ENCODE assay signal across 8 cellular contexts in the genomic region with DNA sequence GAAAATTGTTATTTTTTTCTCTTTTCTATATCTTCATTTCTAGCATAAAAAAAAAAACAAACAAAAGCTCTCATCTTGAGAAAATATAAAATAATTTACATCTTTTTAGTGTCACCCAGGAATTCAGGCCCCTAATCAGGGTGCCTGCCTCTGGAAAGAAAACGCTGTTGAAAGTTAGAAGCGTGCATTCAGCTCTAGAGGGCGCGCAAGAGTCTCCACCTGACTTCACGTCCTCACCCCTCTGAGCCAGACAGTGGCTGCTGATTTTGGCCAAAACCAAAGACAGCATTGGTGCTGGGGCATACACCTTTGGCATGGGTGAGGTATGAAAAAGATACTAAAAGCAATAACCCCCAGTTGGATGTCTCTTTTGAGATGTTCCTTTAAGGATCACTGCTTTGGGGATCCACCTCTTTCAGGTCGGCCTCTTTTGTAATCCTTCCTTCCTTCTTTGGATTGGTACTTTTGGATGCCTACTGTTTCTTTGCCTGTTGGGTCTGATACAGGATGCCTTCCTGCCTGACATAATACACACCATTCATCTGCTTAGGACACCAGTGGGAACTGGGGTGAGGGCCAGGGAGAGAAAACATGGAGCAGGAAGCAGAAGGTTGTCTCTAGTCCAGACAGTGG.
DNase-seq lines count a peak whose midpoint lies in the region; ATAC-seq and TF ChIP-seq lines count a peak whose summit lies in the region.

No MANE protein-coding gene starts in this region.

- DNase-seq in DMS53 treated with DMSO at 0.1 percent for 48 hours (lab: John Stamatoyannopoulos, UW; ENCODE audit: unreplicated experiment) (peak; percentile 23), RWPE1 (ENCODE audit: low spot score) (peak; percentile 33), dorsolateral prefrontal cortex (no peak), smooth muscle cell of the brain vasculature (ENCODE audit: low read depth, low spot score) (peak; percentile 0), inferior parietal cortex (ENCODE audit: extremely low spot score) (no peak)

- TF ChIP-seq CTCF in HEK293 (tag by site-specific recombination; IDR thresholded peaks at IDR 0.05): peak; percentile 38; the same call in 1 of the 2 replicates
- peak; percentile 69 for TF ChIP-seq CTCF in RWPE1 (conservative IDR thresholded peaks at IDR 0.05; ENCODE audit: low read depth)
- TF ChIP-seq CTCF in dorsolateral prefrontal cortex (IDR thresholded peaks at IDR 0.05 in 54 of 56, conservative IDR thresholded peaks at IDR 0.05 in 2 of 56; ENCODE audit: low read depth in 1 of 56, partially characterized antibody in 56 of 56): peak in 30 of 56 donors; percentile 5 to 39 (median 24)

- H3K27me3 ChIP-seq in dorsolateral prefrontal cortex: no peaks in the 10 kb centered on the region

- ATAC-seq in HG03025 (IDR thresholded peaks at IDR 0.05; ENCODE audit: low FRiP score, unreplicated experiment) (no peak), GM18517 (IDR thresholded peaks at IDR 0.05; ENCODE audit: unreplicated experiment) (no peak)

- no peaks in the 10 kb centered on the region for H3K4me1 ChIP-seq in HEK293 (ENCODE audit: control insufficient read depth, insufficient read depth, low read length)

- H3K27ac ChIP-seq in HEK293 (ENCODE audit: extremely low read depth, low read depth, low read length) (no peak overlapping the region), RWPE1 (no peak overlapping the region), dorsolateral prefrontal cortex (no peak overlapping the region)

- intact Hi-C loops in dorsolateral prefrontal cortex (cut with DNase I): no loop called here

- H3K4me3 ChIP-seq in HEK293 (ENCODE audit: low read depth, low read length) (no peak overlapping the region), dorsolateral prefrontal cortex (no peak overlapping the region)

- no peaks in the 10 kb centered on the region for H3K36me3 ChIP-seq in HEK293 (ENCODE audit: control insufficient read depth in 2 of 2, insufficient read depth in 1 of 2, low read length in 2 of 2)

- H3K9me3 ChIP-seq in HEK293 (ENCODE audit: control insufficient read depth, insufficient read depth, low read depth, low read length): no peaks in the 10 kb centered on the region

- CTCF ChIA-PET in HEK293 (lab: Yijun Ruan, JAX): interaction anchor here (0.6 to 1.9 kb wide), 32 partner anchors 8 to 1444 kb away, joined by 3 to 7 read pairs (median 4); no protein-coding TSS in a partner anchor
- CTCF ChIA-PET in RWPE1 (lab: Yijun Ruan, JAX): interaction anchor here (0.6 to 0.7 kb wide), 8 partner anchors 10 to 761 kb away, joined by 3 to 14 read pairs (median 6); no protein-coding TSS in a partner anchor

- POLR2A ChIA-PET in HEK293 (lab: Yijun Ruan, JAX): no interaction called here
- POLR2A ChIA-PET in RWPE1 (lab: Yijun Ruan, JAX; ENCODE audit: low non-redundant PET): no interaction called here

TF ChIP-seq in HEK293, 187 proteins besides CTCF, POLR2A, EP300 and RAD21:
- no peak for TF ChIP-seq ZNF660 (tag by site-specific recombination; IDR thresholded peaks at IDR 0.05)
- no peak for TF ChIP-seq ZNF664 (tag by site-specific recombination; IDR thresholded peaks at IDR 0.05)
- TF ChIP-seq ZNF654 (tag by site-specific recombination; IDR thresholded peaks at IDR 0.05; ENCODE audit: low read depth): peak; percentile 38
- TF ChIP-seq ZNF10 (tag by site-specific recombination; IDR thresholded peaks at IDR 0.05): peak; percentile 29; the same call in 1 of the 2 replicates

Comparison
In these comparisons a context has a peak if more than half of its experiments do, and no peak if none do; other contexts are left out.
1. DNase-seq: peak in DMS53 treated with DMSO at 0.1 percent for 48 hours (single experiment), RWPE1 (single experiment) and smooth muscle cell of the brain vasculature (single experiment); none in dorsolateral prefrontal cortex (0 of 10) and inferior parietal cortex (single experiment).
2. Peak in every context shown above with its lines, with median percentiles within 50 percentile points of each other: CTCF ChIP-seq.